ENCODE assay signal across 16 cellular contexts in genomic region chr13:32063622-32064233, GRCh38.
"Had no signal": no experiment of that assay in that cellular context is flagged by ENCODE, and none has a peak within 500 bp of the region (broad histone marks: within the 10 kb centered on the region; RNA-seq: fewer than 3 reads in every experiment).

No MANE protein-coding gene starts in this region.

- DNase-seq: effector CD4-positive, alpha-beta T cell; endodermal cell; erythroblast; foreskin keratinocyte; hypothalamus; kidney glomerular epithelial cell; lower lobe of right lung; occipital lobe; stimulated activated CD4-positive, alpha-beta T cell treated with anti-CD3 and anti-CD28 coated beads, Interleukin-2, amount 100 ng/mL, for 48 hours; stimulated activated naive CD4-positive, alpha-beta T cell treated with Interleukin-2 at 50 U/mL for 16 hours; trophoblast cell had no signal

- ATAC-seq: foreskin keratinocyte; left lobe of liver; lower lobe of right lung; natural killer cell treated with Interleukin-12 subunit alpha and Interleukin-12 subunit beta and Interleukin-15 and Interleukin-18, amount 100 ng/mL, for 72 hours had no signal

- H3K79me2 ChIP-seq: parathyroid adenoma had no signal

- H3K27ac ChIP-seq: foreskin keratinocyte, lower lobe of right lung, parathyroid adenoma had no signal

- H3K9me3 ChIP-seq: lower lobe of right lung had no signal

- H2AFZ ChIP-seq: parathyroid adenoma had no signal

- H3K4me1 ChIP-seq: foreskin keratinocyte, lower lobe of right lung, parathyroid adenoma had no signal

- H3K4me3 ChIP-seq: coronary artery, lower lobe of right lung, smooth muscle cell had no signal

- H3K4me2 ChIP-seq: smooth muscle cell had no signal

- H3K36me3 ChIP-seq: lower lobe of right lung had no signal
